Comparison of ENCODE assay signal across 21 cellular contexts in the genomic region with DNA sequence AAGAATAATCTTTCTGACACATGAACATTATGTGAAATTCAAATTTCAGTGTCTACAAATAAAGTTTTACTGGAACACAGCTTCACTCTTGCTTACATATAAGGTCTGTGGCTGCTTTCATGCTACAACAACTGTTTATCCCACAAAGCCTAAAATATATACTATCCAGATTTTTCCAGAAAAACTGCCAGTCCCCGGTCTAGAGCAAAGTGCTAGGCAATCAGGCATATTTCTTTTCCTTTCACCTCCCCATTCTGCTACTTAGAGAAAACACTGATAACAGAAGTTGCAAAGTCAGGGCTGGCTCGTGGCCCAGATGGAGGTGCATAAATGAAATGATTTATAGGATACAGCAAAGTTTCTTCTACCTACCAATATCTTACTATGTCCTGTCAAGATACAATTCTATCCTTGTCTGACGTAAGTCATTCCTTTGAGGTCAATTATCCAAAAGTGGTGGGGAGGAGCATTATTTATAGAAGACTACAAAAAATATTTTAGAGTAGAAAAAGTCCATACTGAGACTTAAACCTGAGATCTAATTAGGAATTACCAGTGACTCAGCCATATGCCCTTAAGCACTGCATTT.
DNase-seq lines count a peak whose midpoint lies in the region; ATAC-seq and TF ChIP-seq lines count a peak whose summit lies in the region.
"Had no signal": no experiment of that assay in that cellular context is flagged by ENCODE, and none has a peak within 500 bp of the region (broad histone marks: within the 10 kb centered on the region; RNA-seq: fewer than 3 reads in every experiment).

No MANE protein-coding gene starts in this region.

- TF ChIP-seq CTCF in SK-N-SH (IDR thresholded peaks at IDR 0.05) (no peak), mesothelial cell of epicardium (IDR thresholded peaks at IDR 0.05; ENCODE audit: unreplicated experiment) (no peak)

- WGBS in SK-N-SH (ENCODE audit: low lambda C conversion rate): 14% methylated on average over 3 of the region's 3 CpGs

- H4K20me1 ChIP-seq in SK-N-SH (ENCODE audit: insufficient read depth): no peaks in the 10 kb centered on the region

- no peak for TF ChIP-seq EP300 in SK-N-SH (IDR thresholded peaks at IDR 0.05; ENCODE audit: borderline replicate concordance in 1 of 2, low read depth in 1 of 2, low read length in 1 of 2)

- H3K9me3 Mint-ChIP-seq in mesothelial cell of epicardium: peaks cover 5% of the 10 kb centered on the region

- H3K4me2 ChIP-seq in SK-N-SH: no peak overlapping the region

- H3K27ac Mint-ChIP-seq in mesothelial cell of epicardium: peak overlapping the region; percentile 3
- H3K27ac Mint-ChIP-seq: CD8-positive, alpha-beta memory T cell had no signal

- no peak overlapping the region for H2AFZ ChIP-seq in SK-N-SH (ENCODE audit: low read depth)

- H3F3A ChIP-seq in SK-N-SH (replicated peaks; ENCODE audit: insufficient read depth): no peaks in the 10 kb centered on the region

- ATAC-seq in GM21576 (IDR thresholded peaks at IDR 0.05; ENCODE audit: unreplicated experiment) (no peak), GM18502 (IDR thresholded peaks at IDR 0.05; ENCODE audit: poor library complexity, unreplicated experiment) (no peak)

- TF ChIP-seq RAD21 in SK-N-SH (IDR thresholded peaks at IDR 0.05; ENCODE audit: low read length): no peak

- no peak overlapping the region for H3K4me3 ChIP-seq in SK-N-SH (ENCODE audit: low read depth in 2 of 2, low read length in 1 of 2)
- H3K4me3 ChIP-seq: HAP-1 had no signal

- H3K9me3 ChIP-seq in SK-N-SH: no peaks in the 10 kb centered on the region
- H3K9me3 ChIP-seq: HAP-1 had no signal

- no peaks in the 10 kb centered on the region; the same call in 1 of the 2 replicates for H3K9me2 ChIP-seq in SK-N-SH

- H3K4me3 Mint-ChIP-seq in mesothelial cell of epicardium: no peak overlapping the region
- H3K4me3 Mint-ChIP-seq: CD8-positive, alpha-beta memory T cell had no signal

- no peaks in the 10 kb centered on the region for H3K79me2 ChIP-seq in SK-N-SH (ENCODE audit: insufficient read depth)

- H3K4me1 ChIP-seq in SK-N-SH (ENCODE audit: control insufficient read depth in 1 of 2, insufficient read depth in 2 of 2, low read depth in 1 of 2, low read length in 1 of 2): peaks cover 0 to 13% of the 10 kb centered on the region in 2 experiments; a peak in 2 of 4 replicates
- H3K4me1 ChIP-seq: HAP-1 had no signal

- POLR2A ChIA-PET in SK-N-SH (lab: Yijun Ruan, JAX): no interaction called here

- no peaks in the 10 kb centered on the region for H3K36me3 ChIP-seq in SK-N-SH (replicated peaks in 1 of 2; ENCODE audit: control insufficient read depth in 1 of 2, insufficient read depth in 2 of 2, low read length in 1 of 2)
- H3K36me3 ChIP-seq: HAP-1 had no signal

- peaks cover 44% of the 10 kb centered on the region for H3K27me3 Mint-ChIP-seq in mesothelial cell of epicardium (ENCODE audit: low read depth)

- no peaks in the 10 kb centered on the region for H3K27me3 ChIP-seq in SK-N-SH (ENCODE audit: insufficient read depth)

- CTCF ChIA-PET in SK-N-SH (lab: Yijun Ruan, JAX): interaction anchor here (0.7 kb wide), 2 partner anchors 29 to 116 kb away, joined by 3 read pairs; no protein-coding TSS in a partner anchor

- H3K27ac ChIP-seq in SK-N-SH (ENCODE audit: low read depth in 2 of 2, low read length in 1 of 2): no peak overlapping the region; a peak in 1 of 4 replicates
- H3K27ac ChIP-seq: 22Rv1, RWPE1 had no signal

- H3K4me1 Mint-ChIP-seq in mesothelial cell of epicardium: peaks cover 32% of the 10 kb centered on the region
- H3K4me1 Mint-ChIP-seq: CD8-positive, alpha-beta memory T cell had no signal

- H3K36me3 Mint-ChIP-seq in mesothelial cell of epicardium: no peaks in the 10 kb centered on the region
- H3K36me3 Mint-ChIP-seq: CD8-positive, alpha-beta memory T cell had no signal

- no peak overlapping the region for H3K9ac ChIP-seq in SK-N-SH

- DNase-seq in A172 (ENCODE audit: low spot score) (peak; percentile 31), NCI-H524 (lab: John Stamatoyannopoulos, UW) (peak; percentile 1 to 75), SK-N-SH (no peak), mesothelial cell of epicardium (ENCODE audit: low spot score in 2 of 2, unreplicated experiment in 2 of 2) (peak; percentile 43 to 71), HK-2 (ENCODE audit: unreplicated experiment) (no peak)
- no peak for DNase-seq in activated CD4-positive, alpha-beta T cell treated with anti-CD3 and anti-CD28 coated beads for 1 hour
- DNase-seq: C1 segment of cervical spinal cord; CD8-positive, alpha-beta memory T cell; EL; IMR-90; NCI-H1105; NCI-H146; NCI-H2029; NCI-H226; NCI-H526; SHP77 treated with DMSO at 0.1 percent for 48 hours had no signal

TF ChIP-seq in SK-N-SH, 30 proteins besides CTCF, POLR2A, EP300 and RAD21:
- TF ChIP-seq GABPA (IDR thresholded peaks at IDR 0.05; ENCODE audit: low read depth) (no peak), GATA2 (CRISPR knock-in tag; IDR thresholded peaks at IDR 0.05) (peak; percentile 27; the same call in 1 of the 2 replicates)
TF ChIP-seq in SK-N-SH: peak in this region for 1.

Comparison
In these comparisons a context has a peak if more than half of its experiments do, and no peak if none do; other contexts are left out.
1. DNase-seq: peak in A172 (single experiment), NCI-H524 (2 of 2) and mesothelial cell of epicardium (2 of 2); none in SK-N-SH (single experiment), activated CD4-positive, alpha-beta T cell treated with anti-CD3 and anti-CD28 coated beads for 1 hour (single experiment) and HK-2 (single experiment).